Comparison of ENCODE assay signal across 1 cellular context in the genomic region with DNA sequence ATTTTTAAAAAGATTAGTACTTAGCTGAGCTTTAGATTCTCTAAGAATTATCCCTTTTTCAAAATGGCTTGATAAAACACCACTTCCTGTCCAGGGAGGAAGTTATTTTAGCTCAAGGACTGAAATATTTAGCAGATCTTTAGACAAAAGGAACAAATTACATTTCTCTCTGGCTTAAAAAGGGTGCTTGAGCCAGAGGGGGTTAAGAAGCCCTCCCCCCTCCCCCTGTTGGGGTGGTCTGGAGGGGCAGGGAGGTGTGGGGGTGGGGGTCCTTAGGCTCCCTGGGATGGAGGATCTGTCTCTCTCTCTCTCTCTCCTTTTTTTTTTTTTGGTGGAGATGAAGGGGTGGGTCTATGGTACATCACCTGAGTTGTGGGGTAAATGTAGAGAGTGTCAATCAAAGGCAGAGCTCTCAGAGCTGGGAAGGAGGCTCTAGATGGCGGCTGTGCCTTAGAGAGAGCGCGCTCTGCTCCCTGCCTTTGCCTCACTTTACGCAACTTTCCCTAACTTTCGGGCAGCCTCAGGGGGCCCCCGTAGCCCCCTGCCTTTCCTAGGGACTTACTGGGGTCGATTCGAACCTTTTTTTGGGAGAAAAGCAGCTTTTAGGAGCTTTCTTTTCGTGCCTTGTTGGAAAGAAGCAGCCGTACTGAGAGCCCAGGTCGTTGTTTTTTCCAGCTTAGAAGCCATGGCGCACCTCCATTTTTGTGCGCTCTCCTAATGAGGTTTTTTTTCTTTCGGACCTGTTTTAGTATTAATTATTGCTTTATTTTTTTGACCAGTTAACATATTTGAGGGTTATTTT.
TF ChIP-seq lines count a peak whose summit lies in the region.

CHD2 (plus strand) TSS at position 415 of the 802 bp plus-strand sequence. CDS start 914 bp downstream, outside the sequence.

TF ChIP-seq in HepG2, 621 proteins besides CTCF, POLR2A, EP300 and RAD21 (continued from another document and continues in another):
- TF ChIP-seq RBM39 (IDR thresholded peaks at IDR 0.05; ENCODE audit: low read depth, low read length, poor library complexity, severe bottlenecking) (no peak), CCAR2 (optimal IDR thresholded peaks at IDR 0.05; ENCODE audit: low read depth, low read length) (peak; percentile 61), ZNF775 (CRISPR knock-in tag; IDR thresholded peaks at IDR 0.05; ENCODE audit: borderline replicate concordance) (no peak), ARNT (IDR thresholded peaks at IDR 0.05) (no peak), SCMH1 (CRISPR knock-in tag; IDR thresholded peaks at IDR 0.05; ENCODE audit: borderline replicate concordance) (no peak), SAFB2 (CRISPR knock-in tag; IDR thresholded peaks at IDR 0.05; ENCODE audit: borderline replicate concordance, low read depth) (no peak), ZNF12 (CRISPR knock-in tag; IDR thresholded peaks at IDR 0.05) (no peak), SP140L (CRISPR knock-in tag; IDR thresholded peaks at IDR 0.05; ENCODE audit: borderline replicate concordance) (no peak), CBX1 (IDR thresholded peaks at IDR 0.05; ENCODE audit: low read depth) (peak; percentile 40), MTF1 (CRISPR knock-in tag; IDR thresholded peaks at IDR 0.05) (no peak), ZNF207 (IDR thresholded peaks at IDR 0.05; ENCODE audit: borderline replicate concordance) (no peak), SIN3B (IDR thresholded peaks at IDR 0.05; ENCODE audit: low read length) (no peak; the same call in 1 of the 2 replicates), TAF15 (IDR thresholded peaks at IDR 0.05; ENCODE audit: low read depth, low read length, poor library complexity, severe bottlenecking) (no peak), CHD2 (IDR thresholded peaks at IDR 0.05; ENCODE audit: low read depth, low read length) (no peak), ZBTB20 (CRISPR knock-in tag; IDR thresholded peaks at IDR 0.05; ENCODE audit: borderline replicate concordance, low read depth) (no peak), ZMYM3 (CRISPR knock-in tag; IDR thresholded peaks at IDR 0.05) (no peak), CENPX (CRISPR knock-in tag; IDR thresholded peaks at IDR 0.05) (no peak), ZBTB40 (IDR thresholded peaks at IDR 0.05) (no peak; the same call in 1 of the 2 replicates), ZBTB40 (CRISPR knock-in tag; IDR thresholded peaks at IDR 0.05) (no peak), PBX2 (CRISPR knock-in tag; IDR thresholded peaks at IDR 0.05) (peak; percentile 89), GMEB2 (CRISPR knock-in tag; IDR thresholded peaks at IDR 0.05; ENCODE audit: low read depth) (no peak), HNRNPLL (IDR thresholded peaks at IDR 0.05; ENCODE audit: low read depth, low read length, poor library complexity, severe bottlenecking) (peak; percentile 77), ZNF879 (CRISPR knock-in tag; IDR thresholded peaks at IDR 0.05) (no peak), ZNF17 (CRISPR knock-in tag; IDR thresholded peaks at IDR 0.05) (no peak), YY1 (IDR thresholded peaks at IDR 0.05; ENCODE audit: insufficient read depth, insufficient replicate concordance, low read depth, low read length) (peak; percentile 87), ZFP1 (CRISPR knock-in tag; IDR thresholded peaks at IDR 0.05) (no peak), ZKSCAN8 (CRISPR knock-in tag; IDR thresholded peaks at IDR 0.05; ENCODE audit: borderline replicate concordance) (peak; percentile 41; the same call in 1 of the 2 replicates), NONO (IDR thresholded peaks at IDR 0.05) (no peak), NONO (CRISPR knock-in tag; conservative IDR thresholded peaks at IDR 0.05) (no peak), ZFP62 (CRISPR knock-in tag; IDR thresholded peaks at IDR 0.05) (no peak), ARID5B (CRISPR knock-in tag; IDR thresholded peaks at IDR 0.05) (peak; percentile 43; the same call in 1 of the 2 replicates), ZBTB7B (CRISPR knock-in tag; IDR thresholded peaks at IDR 0.05) (0 out of 2 replicates have a peak, but pooled peaks have one; percentile 74), BRD4 (CRISPR knock-in tag; IDR thresholded peaks at IDR 0.05) (no peak), ZNF850 (CRISPR knock-in tag; conservative IDR thresholded peaks at IDR 0.05) (no peak)
- TF ChIP-seq, protein P1, sequence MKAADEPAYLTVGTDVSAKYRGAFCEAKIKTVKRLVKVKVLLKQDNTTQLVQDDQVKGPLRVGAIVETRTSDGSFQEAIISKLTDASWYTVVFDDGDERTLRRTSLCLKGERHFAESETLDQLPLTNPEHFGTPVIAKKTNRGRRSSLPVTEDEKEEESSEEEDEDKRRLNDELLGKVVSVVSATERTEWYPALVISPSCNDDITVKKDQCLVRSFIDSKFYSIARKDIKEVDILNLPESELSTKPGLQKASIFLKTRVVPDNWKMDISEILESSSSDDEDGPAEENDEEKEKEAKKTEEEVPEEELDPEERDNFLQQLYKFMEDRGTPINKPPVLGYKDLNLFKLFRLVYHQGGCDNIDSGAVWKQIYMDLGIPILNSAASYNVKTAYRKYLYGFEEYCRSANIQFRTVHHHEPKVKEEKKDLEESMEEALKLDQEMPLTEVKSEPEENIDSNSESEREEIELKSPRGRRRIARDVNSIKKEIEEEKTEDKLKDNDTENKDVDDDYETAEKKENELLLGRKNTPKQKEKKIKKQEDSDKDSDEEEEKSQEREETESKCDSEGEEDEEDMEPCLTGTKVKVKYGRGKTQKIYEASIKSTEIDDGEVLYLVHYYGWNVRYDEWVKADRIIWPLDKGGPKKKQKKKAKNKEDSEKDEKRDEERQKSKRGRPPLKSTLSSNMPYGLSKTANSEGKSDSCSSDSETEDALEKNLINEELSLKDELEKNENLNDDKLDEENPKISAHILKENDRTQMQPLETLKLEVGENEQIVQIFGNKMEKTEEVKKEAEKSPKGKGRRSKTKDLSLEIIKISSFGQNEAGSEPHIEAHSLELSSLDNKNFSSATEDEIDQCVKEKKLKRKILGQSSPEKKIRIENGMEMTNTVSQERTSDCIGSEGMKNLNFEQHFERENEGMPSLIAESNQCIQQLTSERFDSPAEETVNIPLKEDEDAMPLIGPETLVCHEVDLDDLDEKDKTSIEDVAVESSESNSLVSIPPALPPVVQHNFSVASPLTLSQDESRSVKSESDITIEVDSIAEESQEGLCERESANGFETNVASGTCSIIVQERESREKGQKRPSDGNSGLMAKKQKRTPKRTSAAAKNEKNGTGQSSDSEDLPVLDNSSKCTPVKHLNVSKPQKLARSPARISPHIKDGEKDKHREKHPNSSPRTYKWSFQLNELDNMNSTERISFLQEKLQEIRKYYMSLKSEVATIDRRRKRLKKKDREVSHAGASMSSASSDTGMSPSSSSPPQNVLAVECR (CRISPR knock-in tag; IDR thresholded peaks at IDR 0.05; ENCODE audit: borderline replicate concordance), result peak; percentile 66; the same call in 1 of the 2 replicates
- TF ChIP-seq, protein P2, sequence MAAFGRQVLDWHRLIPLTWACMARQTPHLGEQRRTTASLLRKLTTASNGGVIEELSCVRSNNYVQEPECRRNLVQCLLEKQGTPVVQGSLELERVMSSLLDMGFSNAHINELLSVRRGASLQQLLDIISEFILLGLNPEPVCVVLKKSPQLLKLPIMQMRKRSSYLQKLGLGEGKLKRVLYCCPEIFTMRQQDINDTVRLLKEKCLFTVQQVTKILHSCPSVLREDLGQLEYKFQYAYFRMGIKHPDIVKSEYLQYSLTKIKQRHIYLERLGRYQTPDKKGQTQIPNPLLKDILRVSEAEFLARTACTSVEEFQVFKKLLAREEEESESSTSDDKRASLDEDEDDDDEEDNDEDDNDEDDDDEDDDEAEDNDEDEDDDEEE (CRISPR knock-in tag; IDR thresholded peaks at IDR 0.05), result no peak
